1 cellular context compared by ENCODE assay signal in the genomic region with DNA sequence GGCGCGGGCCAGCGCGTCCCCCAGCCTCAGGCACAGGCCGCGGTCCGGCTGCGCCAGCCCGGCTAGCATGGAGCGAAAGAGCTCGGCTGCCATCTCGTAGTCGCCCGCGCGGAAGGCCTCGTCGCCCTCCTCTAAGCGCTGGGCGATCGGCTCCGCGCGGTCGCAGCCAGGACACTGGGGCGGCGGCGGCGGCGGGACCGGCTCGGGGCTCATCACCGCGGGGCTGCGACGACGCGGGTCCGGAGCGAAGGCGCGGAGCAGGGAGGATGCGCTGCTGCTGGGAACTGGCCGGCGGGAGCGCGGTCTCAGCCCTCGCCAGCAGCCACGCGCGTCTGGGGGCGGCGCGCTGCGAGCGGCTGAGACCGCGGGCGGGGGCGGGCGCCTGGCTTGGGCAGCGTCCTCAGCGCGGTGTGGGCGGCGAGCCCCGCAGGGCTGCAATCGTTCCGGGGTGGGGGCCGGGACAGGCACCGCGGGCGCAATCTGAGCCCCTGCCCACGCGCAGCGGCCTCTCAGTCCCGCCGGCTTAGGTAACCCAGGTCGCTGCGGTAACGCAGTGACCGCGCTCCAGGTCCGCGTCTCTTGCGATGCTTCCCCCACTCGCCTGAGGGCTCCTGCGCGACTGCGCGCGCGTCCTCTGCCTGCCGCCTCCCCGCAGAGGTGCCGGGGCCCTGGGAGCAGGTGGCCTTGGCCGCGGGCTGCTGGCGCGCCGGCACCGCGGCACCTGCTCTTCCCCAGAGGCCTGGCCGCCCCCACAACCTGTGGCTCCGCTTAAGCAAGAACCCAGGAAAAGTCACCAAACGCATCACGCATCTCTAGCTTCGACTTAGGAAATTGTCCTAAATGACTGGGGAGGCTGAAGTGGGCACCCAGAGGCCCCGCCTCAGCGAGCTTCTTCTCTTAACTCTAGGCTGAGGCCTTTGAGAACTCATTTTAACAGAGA.
A peak's percentile ranks its signal among the peaks of the same experiment; 100 is the strongest.
TF ChIP-seq lines count a peak whose summit lies in the region.

A gene (minus strand): TSS at position 621 of the 940 bp plus-strand sequence. CDS start 408 bp downstream, at position 213.

TF ChIP-seq in K562, 482 proteins besides CTCF, POLR2A, EP300 and RAD21 (continued from another document and continues in another):
- TF ChIP-seq, protein P1, sequence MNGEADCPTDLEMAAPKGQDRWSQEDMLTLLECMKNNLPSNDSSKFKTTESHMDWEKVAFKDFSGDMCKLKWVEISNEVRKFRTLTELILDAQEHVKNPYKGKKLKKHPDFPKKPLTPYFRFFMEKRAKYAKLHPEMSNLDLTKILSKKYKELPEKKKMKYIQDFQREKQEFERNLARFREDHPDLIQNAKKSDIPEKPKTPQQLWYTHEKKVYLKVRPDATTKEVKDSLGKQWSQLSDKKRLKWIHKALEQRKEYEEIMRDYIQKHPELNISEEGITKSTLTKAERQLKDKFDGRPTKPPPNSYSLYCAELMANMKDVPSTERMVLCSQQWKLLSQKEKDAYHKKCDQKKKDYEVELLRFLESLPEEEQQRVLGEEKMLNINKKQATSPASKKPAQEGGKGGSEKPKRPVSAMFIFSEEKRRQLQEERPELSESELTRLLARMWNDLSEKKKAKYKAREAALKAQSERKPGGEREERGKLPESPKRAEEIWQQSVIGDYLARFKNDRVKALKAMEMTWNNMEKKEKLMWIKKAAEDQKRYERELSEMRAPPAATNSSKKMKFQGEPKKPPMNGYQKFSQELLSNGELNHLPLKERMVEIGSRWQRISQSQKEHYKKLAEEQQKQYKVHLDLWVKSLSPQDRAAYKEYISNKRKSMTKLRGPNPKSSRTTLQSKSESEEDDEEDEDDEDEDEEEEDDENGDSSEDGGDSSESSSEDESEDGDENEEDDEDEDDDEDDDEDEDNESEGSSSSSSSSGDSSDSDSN (IDR thresholded peaks at IDR 0.05; ENCODE audit: borderline replicate concordance in 1 of 2, low read depth in 2 of 2, low read length in 2 of 2): peak in 1 of 2 experiments; percentile 30; a peak in 1 of 4 replicates
- TF ChIP-seq, protein P2, sequence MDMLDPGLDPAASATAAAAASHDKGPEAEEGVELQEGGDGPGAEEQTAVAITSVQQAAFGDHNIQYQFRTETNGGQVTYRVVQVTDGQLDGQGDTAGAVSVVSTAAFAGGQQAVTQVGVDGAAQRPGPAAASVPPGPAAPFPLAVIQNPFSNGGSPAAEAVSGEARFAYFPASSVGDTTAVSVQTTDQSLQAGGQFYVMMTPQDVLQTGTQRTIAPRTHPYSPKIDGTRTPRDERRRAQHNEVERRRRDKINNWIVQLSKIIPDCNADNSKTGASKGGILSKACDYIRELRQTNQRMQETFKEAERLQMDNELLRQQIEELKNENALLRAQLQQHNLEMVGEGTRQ (CRISPR knock-in tag; IDR thresholded peaks at IDR 0.05): no peak
- TF ChIP-seq CBX1 (IDR thresholded peaks at IDR 0.05; ENCODE audit: low read depth): no peak
- TF ChIP-seq ZBTB1 (CRISPR knock-in tag; IDR thresholded peaks at IDR 0.05; ENCODE audit: borderline replicate concordance, low read depth): peak; percentile 47; the same call in 1 of the 2 replicates
- TF ChIP-seq RBFOX2 (IDR thresholded peaks at IDR 0.05; ENCODE audit: low read depth, low read length): peak; percentile 62
- TF ChIP-seq, protein P3, sequence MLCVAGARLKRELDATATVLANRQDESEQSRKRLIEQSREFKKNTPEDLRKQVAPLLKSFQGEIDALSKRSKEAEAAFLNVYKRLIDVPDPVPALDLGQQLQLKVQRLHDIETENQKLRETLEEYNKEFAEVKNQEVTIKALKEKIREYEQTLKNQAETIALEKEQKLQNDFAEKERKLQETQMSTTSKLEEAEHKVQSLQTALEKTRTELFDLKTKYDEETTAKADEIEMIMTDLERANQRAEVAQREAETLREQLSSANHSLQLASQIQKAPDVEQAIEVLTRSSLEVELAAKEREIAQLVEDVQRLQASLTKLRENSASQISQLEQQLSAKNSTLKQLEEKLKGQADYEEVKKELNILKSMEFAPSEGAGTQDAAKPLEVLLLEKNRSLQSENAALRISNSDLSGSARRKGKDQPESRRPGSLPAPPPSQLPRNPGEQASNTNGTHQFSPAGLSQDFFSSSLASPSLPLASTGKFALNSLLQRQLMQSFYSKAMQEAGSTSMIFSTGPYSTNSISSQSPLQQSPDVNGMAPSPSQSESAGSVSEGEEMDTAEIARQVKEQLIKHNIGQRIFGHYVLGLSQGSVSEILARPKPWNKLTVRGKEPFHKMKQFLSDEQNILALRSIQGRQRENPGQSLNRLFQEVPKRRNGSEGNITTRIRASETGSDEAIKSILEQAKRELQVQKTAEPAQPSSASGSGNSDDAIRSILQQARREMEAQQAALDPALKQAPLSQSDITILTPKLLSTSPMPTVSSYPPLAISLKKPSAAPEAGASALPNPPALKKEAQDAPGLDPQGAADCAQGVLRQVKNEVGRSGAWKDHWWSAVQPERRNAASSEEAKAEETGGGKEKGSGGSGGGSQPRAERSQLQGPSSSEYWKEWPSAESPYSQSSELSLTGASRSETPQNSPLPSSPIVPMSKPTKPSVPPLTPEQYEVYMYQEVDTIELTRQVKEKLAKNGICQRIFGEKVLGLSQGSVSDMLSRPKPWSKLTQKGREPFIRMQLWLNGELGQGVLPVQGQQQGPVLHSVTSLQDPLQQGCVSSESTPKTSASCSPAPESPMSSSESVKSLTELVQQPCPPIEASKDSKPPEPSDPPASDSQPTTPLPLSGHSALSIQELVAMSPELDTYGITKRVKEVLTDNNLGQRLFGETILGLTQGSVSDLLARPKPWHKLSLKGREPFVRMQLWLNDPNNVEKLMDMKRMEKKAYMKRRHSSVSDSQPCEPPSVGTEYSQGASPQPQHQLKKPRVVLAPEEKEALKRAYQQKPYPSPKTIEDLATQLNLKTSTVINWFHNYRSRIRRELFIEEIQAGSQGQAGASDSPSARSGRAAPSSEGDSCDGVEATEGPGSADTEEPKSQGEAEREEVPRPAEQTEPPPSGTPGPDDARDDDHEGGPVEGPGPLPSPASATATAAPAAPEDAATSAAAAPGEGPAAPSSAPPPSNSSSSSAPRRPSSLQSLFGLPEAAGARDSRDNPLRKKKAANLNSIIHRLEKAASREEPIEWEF (CRISPR knock-in tag; IDR thresholded peaks at IDR 0.05): no peak
- TF ChIP-seq, protein P4, sequence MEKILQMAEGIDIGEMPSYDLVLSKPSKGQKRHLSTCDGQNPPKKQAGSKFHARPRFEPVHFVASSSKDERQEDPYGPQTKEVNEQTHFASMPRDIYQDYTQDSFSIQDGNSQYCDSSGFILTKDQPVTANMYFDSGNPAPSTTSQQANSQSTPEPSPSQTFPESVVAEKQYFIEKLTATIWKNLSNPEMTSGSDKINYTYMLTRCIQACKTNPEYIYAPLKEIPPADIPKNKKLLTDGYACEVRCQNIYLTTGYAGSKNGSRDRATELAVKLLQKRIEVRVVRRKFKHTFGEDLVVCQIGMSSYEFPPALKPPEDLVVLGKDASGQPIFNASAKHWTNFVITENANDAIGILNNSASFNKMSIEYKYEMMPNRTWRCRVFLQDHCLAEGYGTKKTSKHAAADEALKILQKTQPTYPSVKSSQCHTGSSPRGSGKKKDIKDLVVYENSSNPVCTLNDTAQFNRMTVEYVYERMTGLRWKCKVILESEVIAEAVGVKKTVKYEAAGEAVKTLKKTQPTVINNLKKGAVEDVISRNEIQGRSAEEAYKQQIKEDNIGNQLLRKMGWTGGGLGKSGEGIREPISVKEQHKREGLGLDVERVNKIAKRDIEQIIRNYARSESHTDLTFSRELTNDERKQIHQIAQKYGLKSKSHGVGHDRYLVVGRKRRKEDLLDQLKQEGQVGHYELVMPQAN (IDR thresholded peaks at IDR 0.05; ENCODE audit: borderline replicate concordance): no peak
- TF ChIP-seq CEBPG (CRISPR knock-in tag; IDR thresholded peaks at IDR 0.05): no peak
- no peak for TF ChIP-seq CEBPG (tag; conservative IDR thresholded peaks at IDR 0.05 in 1 of 2, IDR thresholded peaks at IDR 0.05 in 1 of 2)
- TF ChIP-seq, protein P5, sequence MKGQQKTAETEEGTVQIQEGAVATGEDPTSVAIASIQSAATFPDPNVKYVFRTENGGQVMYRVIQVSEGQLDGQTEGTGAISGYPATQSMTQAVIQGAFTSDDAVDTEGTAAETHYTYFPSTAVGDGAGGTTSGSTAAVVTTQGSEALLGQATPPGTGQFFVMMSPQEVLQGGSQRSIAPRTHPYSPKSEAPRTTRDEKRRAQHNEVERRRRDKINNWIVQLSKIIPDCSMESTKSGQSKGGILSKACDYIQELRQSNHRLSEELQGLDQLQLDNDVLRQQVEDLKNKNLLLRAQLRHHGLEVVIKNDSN (CRISPR knock-in tag; IDR thresholded peaks at IDR 0.05): no peak
- peak; percentile 81 to 83 for TF ChIP-seq NRF1 (conservative IDR thresholded peaks at IDR 0.05 in 1 of 2, IDR thresholded peaks at IDR 0.05 in 1 of 2)
- TF ChIP-seq CXXC5 (CRISPR knock-in tag; IDR thresholded peaks at IDR 0.05): peak; percentile 64
- TF ChIP-seq CSDE1 (IDR thresholded peaks at IDR 0.05): no peak
- no peak for TF ChIP-seq POLR2H (tag; IDR thresholded peaks at IDR 0.05; ENCODE audit: low read depth)
- no peak for TF ChIP-seq SMAD3 (CRISPR knock-in tag; conservative IDR thresholded peaks at IDR 0.05)
- no peak for TF ChIP-seq ZNF717 (CRISPR knock-in tag; IDR thresholded peaks at IDR 0.05)
- TF ChIP-seq ZNF217 (CRISPR knock-in tag; IDR thresholded peaks at IDR 0.05): no peak
- TF ChIP-seq KLF13 (tag; IDR thresholded peaks at IDR 0.05; ENCODE audit: borderline replicate concordance, low read depth): no peak
- TF ChIP-seq BCL6 (CRISPR knock-in tag; IDR thresholded peaks at IDR 0.05): no peak
- TF ChIP-seq, protein P6, sequence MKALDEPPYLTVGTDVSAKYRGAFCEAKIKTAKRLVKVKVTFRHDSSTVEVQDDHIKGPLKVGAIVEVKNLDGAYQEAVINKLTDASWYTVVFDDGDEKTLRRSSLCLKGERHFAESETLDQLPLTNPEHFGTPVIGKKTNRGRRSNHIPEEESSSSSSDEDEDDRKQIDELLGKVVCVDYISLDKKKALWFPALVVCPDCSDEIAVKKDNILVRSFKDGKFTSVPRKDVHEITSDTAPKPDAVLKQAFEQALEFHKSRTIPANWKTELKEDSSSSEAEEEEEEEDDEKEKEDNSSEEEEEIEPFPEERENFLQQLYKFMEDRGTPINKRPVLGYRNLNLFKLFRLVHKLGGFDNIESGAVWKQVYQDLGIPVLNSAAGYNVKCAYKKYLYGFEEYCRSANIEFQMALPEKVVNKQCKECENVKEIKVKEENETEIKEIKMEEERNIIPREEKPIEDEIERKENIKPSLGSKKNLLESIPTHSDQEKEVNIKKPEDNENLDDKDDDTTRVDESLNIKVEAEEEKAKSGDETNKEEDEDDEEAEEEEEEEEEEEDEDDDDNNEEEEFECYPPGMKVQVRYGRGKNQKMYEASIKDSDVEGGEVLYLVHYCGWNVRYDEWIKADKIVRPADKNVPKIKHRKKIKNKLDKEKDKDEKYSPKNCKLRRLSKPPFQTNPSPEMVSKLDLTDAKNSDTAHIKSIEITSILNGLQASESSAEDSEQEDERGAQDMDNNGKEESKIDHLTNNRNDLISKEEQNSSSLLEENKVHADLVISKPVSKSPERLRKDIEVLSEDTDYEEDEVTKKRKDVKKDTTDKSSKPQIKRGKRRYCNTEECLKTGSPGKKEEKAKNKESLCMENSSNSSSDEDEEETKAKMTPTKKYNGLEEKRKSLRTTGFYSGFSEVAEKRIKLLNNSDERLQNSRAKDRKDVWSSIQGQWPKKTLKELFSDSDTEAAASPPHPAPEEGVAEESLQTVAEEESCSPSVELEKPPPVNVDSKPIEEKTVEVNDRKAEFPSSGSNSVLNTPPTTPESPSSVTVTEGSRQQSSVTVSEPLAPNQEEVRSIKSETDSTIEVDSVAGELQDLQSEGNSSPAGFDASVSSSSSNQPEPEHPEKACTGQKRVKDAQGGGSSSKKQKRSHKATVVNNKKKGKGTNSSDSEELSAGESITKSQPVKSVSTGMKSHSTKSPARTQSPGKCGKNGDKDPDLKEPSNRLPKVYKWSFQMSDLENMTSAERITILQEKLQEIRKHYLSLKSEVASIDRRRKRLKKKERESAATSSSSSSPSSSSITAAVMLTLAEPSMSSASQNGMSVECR (CRISPR knock-in tag; IDR thresholded peaks at IDR 0.05): no peak
- TF ChIP-seq, protein P7, sequence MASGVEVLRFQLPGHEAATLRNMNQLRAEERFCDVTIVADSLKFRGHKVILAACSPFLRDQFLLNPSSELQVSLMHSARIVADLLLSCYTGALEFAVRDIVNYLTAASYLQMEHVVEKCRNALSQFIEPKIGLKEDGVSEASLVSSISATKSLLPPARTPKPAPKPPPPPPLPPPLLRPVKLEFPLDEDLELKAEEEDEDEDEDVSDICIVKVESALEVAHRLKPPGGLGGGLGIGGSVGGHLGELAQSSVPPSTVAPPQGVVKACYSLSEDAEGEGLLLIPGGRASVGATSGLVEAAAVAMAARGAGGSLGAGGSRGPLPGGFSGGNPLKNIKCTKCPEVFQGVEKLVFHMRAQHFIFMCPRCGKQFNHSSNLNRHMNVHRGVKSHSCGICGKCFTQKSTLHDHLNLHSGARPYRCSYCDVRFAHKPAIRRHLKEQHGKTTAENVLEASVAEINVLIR (CRISPR knock-in tag; IDR thresholded peaks at IDR 0.05): no peak
- no peak for TF ChIP-seq ILK (tag; IDR thresholded peaks at IDR 0.05; ENCODE audit: borderline replicate concordance, low read depth)
- TF ChIP-seq CBFB (CRISPR knock-in tag; IDR thresholded peaks at IDR 0.05): no peak
- TF ChIP-seq L3MBTL2 (IDR thresholded peaks at IDR 0.05): peak; percentile 67
- TF ChIP-seq JUND (IDR thresholded peaks at IDR 0.05; ENCODE audit: borderline replicate concordance, low read depth, low read length): no peak
- TF ChIP-seq JUND (tag; IDR thresholded peaks at IDR 0.05; ENCODE audit: borderline replicate concordance, low read depth, low read length): no peak
- TF ChIP-seq, protein P8, sequence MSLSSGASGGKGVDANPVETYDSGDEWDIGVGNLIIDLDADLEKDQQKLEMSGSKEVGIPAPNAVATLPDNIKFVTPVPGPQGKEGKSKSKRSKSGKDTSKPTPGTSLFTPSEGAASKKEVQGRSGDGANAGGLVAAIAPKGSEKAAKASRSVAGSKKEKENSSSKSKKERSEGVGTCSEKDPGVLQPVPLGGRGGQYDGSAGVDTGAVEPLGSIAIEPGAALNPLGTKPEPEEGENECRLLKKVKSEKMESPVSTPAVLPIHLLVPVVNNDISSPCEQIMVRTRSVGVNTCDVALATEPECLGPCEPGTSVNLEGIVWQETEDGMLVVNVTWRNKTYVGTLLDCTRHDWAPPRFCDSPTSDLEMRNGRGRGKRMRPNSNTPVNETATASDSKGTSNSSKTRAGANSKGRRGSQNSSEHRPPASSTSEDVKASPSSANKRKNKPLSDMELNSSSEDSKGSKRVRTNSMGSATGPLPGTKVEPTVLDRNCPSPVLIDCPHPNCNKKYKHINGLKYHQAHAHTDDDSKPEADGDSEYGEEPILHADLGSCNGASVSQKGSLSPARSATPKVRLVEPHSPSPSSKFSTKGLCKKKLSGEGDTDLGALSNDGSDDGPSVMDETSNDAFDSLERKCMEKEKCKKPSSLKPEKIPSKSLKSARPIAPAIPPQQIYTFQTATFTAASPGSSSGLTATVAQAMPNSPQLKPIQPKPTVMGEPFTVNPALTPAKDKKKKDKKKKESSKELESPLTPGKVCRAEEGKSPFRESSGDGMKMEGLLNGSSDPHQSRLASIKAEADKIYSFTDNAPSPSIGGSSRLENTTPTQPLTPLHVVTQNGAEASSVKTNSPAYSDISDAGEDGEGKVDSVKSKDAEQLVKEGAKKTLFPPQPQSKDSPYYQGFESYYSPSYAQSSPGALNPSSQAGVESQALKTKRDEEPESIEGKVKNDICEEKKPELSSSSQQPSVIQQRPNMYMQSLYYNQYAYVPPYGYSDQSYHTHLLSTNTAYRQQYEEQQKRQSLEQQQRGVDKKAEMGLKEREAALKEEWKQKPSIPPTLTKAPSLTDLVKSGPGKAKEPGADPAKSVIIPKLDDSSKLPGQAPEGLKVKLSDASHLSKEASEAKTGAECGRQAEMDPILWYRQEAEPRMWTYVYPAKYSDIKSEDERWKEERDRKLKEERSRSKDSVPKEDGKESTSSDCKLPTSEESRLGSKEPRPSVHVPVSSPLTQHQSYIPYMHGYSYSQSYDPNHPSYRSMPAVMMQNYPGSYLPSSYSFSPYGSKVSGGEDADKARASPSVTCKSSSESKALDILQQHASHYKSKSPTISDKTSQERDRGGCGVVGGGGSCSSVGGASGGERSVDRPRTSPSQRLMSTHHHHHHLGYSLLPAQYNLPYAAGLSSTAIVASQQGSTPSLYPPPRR (CRISPR knock-in tag; IDR thresholded peaks at IDR 0.05; ENCODE audit: borderline replicate concordance): no peak
- no peak for TF ChIP-seq CHCHD3 (CRISPR knock-in tag; IDR thresholded peaks at IDR 0.05)
- TF ChIP-seq FOXK1 (CRISPR knock-in tag; IDR thresholded peaks at IDR 0.05; ENCODE audit: borderline replicate concordance): no peak
- TF ChIP-seq SMARCA5 (IDR thresholded peaks at IDR 0.05): no peak
